In genomic region chr19:3765121-3765520, GRCh38 we compare ENCODE assay signal across 2 cellular contexts.
TF ChIP-seq lines count a peak whose summit lies in the region.

No MANE protein-coding gene starts in this region.

TF ChIP-seq in IMR-90, 13 proteins besides CTCF, POLR2A, EP300 and RAD21:
- TF ChIP-seq BHLHE40 (IDR thresholded peaks at IDR 0.05; ENCODE audit: low read depth, low read length) = no peak
- TF ChIP-seq, protein P1, sequence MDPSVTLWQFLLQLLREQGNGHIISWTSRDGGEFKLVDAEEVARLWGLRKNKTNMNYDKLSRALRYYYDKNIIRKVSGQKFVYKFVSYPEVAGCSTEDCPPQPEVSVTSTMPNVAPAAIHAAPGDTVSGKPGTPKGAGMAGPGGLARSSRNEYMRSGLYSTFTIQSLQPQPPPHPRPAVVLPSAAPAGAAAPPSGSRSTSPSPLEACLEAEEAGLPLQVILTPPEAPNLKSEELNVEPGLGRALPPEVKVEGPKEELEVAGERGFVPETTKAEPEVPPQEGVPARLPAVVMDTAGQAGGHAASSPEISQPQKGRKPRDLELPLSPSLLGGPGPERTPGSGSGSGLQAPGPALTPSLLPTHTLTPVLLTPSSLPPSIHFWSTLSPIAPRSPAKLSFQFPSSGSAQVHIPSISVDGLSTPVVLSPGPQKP (IDR thresholded peaks at IDR 0.05; ENCODE audit: borderline replicate concordance, low read depth, low read length) = no peak
- no peak for TF ChIP-seq MXI1 (IDR thresholded peaks at IDR 0.05; ENCODE audit: borderline replicate concordance, low read depth, low read length)

TF ChIP-seq in H1, 55 proteins besides CTCF, POLR2A, EP300 and RAD21:
- no peak for TF ChIP-seq SAP30 (IDR thresholded peaks at IDR 0.05; ENCODE audit: insufficient read depth, insufficient replicate concordance, low read length)
- no peak for TF ChIP-seq GTF2F1 (IDR thresholded peaks at IDR 0.05; ENCODE audit: borderline replicate concordance, low read depth, low read length)
- no peak for TF ChIP-seq POU5F1 (IDR thresholded peaks at IDR 0.05; ENCODE audit: low read depth, low read length)
- TF ChIP-seq FOSL1 (IDR thresholded peaks at IDR 0.05; ENCODE audit: insufficient read depth, low read depth, low read length) = no peak
- TF ChIP-seq YY1 (IDR thresholded peaks at IDR 0.05; ENCODE audit: low read depth, low read length) = no peak
- no peak for TF ChIP-seq HDAC6 (IDR thresholded peaks at IDR 0.05; ENCODE audit: low read depth, low read length)
- no peak for TF ChIP-seq SIX5 (IDR thresholded peaks at IDR 0.05; ENCODE audit: low read depth, low read length)
- TF ChIP-seq SRF (IDR thresholded peaks at IDR 0.05; ENCODE audit: low read depth, low read length) = no peak
- TF ChIP-seq NRF1 (IDR thresholded peaks at IDR 0.05; ENCODE audit: low read depth, low read length) = no peak
- TF ChIP-seq RBBP5 (IDR thresholded peaks at IDR 0.05; ENCODE audit: borderline replicate concordance, low read depth, low read length) = no peak
- no peak for TF ChIP-seq TBP (IDR thresholded peaks at IDR 0.05; ENCODE audit: low read depth, low read length)
